In genomic region chr2:38439807-38440300, GRCh38 we compare ENCODE assay signal across 1 cellular context.
TF ChIP-seq lines count a peak whose summit lies in the region.

No MANE protein-coding gene starts in this region.

TF ChIP-seq in GM12878, 131 proteins besides CTCF, POLR2A, EP300 and RAD21 (continued from another document):
- TF ChIP-seq ZNF592 (IDR thresholded peaks at IDR 0.05) = no peak
- TF ChIP-seq USF1 (IDR thresholded peaks at IDR 0.05; ENCODE audit: borderline replicate concordance, extremely low read length, insufficient read depth, low read depth, low read length) = no peak
- no peak for TF ChIP-seq RBBP5 (conservative IDR thresholded peaks at IDR 0.05)
- no peak for TF ChIP-seq EED (IDR thresholded peaks at IDR 0.05; ENCODE audit: low read depth)
- TF ChIP-seq SREBF1 (IDR thresholded peaks at IDR 0.05; ENCODE audit: low read length) = no peak
- TF ChIP-seq ASH2L (IDR thresholded peaks at IDR 0.05; ENCODE audit: borderline replicate concordance, low read depth) = no peak
- no peak for TF ChIP-seq ZNF622 (IDR thresholded peaks at IDR 0.05)
- TF ChIP-seq RELA (IDR thresholded peaks at IDR 0.05; ENCODE audit: borderline replicate concordance, partially characterized antibody) = no peak
- no peak for TF ChIP-seq SPI1 (IDR thresholded peaks at IDR 0.05; ENCODE audit: borderline replicate concordance, insufficient read depth, low read depth, low read length)
- TF ChIP-seq STAT3 (IDR thresholded peaks at IDR 0.05; ENCODE audit: low read depth, low read length) = no peak
- no peak for TF ChIP-seq ZNF274 (IDR thresholded peaks at IDR 0.05; ENCODE audit: insufficient read depth, insufficient read length)
- no peak for TF ChIP-seq SMAD1 (IDR thresholded peaks at IDR 0.05; ENCODE audit: low read depth, partially characterized antibody)
- no peak for TF ChIP-seq YY1 (IDR thresholded peaks at IDR 0.05; ENCODE audit: low read depth, low read length)
- no peak for TF ChIP-seq SMC3 (IDR thresholded peaks at IDR 0.05; ENCODE audit: borderline replicate concordance, low read length)
- TF ChIP-seq STAT1 (conservative IDR thresholded peaks at IDR 0.05) = no peak
- no peak for TF ChIP-seq KDM1A (IDR thresholded peaks at IDR 0.05; ENCODE audit: borderline replicate concordance)
TF ChIP-seq in GM12878: peak in this region for 0.
